9 cellular contexts compared by ENCODE assay signal in the genomic region with DNA sequence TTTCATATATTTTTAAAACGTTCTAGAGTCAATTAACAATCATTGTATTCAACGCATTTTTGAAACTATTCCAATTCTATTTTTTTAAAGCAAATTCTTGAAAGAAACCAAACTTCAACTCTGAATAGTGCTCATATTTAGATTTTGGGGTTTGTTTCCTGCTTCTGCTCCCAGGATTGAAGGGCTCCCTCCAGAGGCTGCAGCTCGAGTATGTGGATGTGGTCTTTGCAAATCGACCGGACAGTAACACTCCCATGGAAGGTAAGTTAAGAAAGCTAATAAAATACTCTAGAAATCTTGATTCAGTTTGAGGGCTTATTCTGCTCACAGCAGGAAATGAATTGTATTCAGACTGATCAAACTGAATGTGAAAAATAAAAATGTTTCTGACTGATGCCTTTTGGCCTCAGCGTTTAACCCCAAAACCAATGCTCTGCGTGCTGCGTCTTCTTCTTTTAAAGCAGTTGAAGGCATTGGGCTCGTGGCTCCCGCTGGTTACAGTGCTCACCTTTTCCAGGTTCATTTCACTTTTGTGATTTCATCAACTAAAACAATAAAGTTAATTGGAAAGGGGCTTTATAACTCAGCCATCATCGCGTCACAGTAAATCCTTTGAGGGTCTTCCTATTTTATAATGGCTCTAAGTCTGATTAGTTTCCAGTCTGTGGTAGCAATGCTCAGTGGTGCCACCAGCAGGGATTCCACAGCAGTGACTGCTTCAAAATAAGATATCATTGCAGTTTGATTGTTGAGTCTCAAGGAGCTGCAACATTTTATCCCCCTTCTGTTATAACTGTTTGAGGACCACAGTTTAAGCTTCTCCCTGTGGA.
DNase-seq lines count a peak whose midpoint lies in the region; ATAC-seq and TF ChIP-seq lines count a peak whose summit lies in the region.
"Had no signal": no experiment of that assay in that cellular context is flagged by ENCODE, and none has a peak within 500 bp of the region (broad histone marks: within the 10 kb centered on the region; RNA-seq: fewer than 3 reads in every experiment).

No MANE protein-coding gene starts in this region.

- ATAC-seq in GM18502 (IDR thresholded peaks at IDR 0.05; ENCODE audit: poor library complexity, unreplicated experiment) = peak; percentile 89

- H3K9me3 ChIP-seq in iPS-18a (ENCODE audit: control insufficient read depth, low read depth, low read length) = no peaks in the 10 kb centered on the region

- no peak overlapping the region for H3K9ac ChIP-seq in iPS-18a (ENCODE audit: low read length)

- H3K36me3 ChIP-seq in iPS-18a (ENCODE audit: control insufficient read depth, low read depth, low read length) = no peaks in the 10 kb centered on the region

- H3K4me1 ChIP-seq in iPS-18a (ENCODE audit: control insufficient read depth, low read depth, low read length) = peaks cover 7% of the 10 kb centered on the region

- H3K27ac ChIP-seq in iPS-18a (ENCODE audit: low read length) = no peak overlapping the region

- H3K27me3 ChIP-seq in iPS-18a (ENCODE audit: control insufficient read depth, insufficient read depth, low read length) = no peaks in the 10 kb centered on the region

- no peak for DNase-seq in AG09319 (ENCODE audit: extremely low read depth, low read depth)
- DNase-seq in SW480 (ENCODE audit: low spot score) = peak; percentile 12
- no peak for DNase-seq in GF-D8 (lab: John Stamatoyannopoulos, UW)
- DNase-seq in NK-92 treated with Interleukin-12 subunit alpha and Interleukin-12 subunit beta, amount 100 ng/mL, for 24 hours (lab: John Stamatoyannopoulos, UW) = no peak
- DNase-seq in NCI-H2107 (lab: John Stamatoyannopoulos, UW) = no peak
- no peak for DNase-seq in SKM-1 treated with dmso at 0.1 percent for 144 hours (lab: John Stamatoyannopoulos, UW; ENCODE audit: unreplicated experiment)
- DNase-seq: central memory CD4-positive, alpha-beta T cell had no signal

- peak overlapping the region; percentile 50 for H3K4me3 ChIP-seq in iPS-18a (ENCODE audit: low read length)

- peak; percentile 24 for TF ChIP-seq CTCF in AG09319 (IDR thresholded peaks at IDR 0.05; ENCODE audit: low read depth, low read length)
